Comparison of ENCODE assay signal across 1 cellular context in genomic region chr5:151081426-151082273, GRCh38.
TF ChIP-seq lines count a peak whose summit lies in the region.

No MANE protein-coding gene starts in this region.

TF ChIP-seq in HepG2, 621 proteins besides CTCF, POLR2A, EP300 and RAD21 (continued from another document):
- TF ChIP-seq ZNF124 (CRISPR knock-in tag; IDR thresholded peaks at IDR 0.05) (0 out of 2 replicates have a peak, but pooled peaks have one; percentile 5), ZNF567 (CRISPR knock-in tag; IDR thresholded peaks at IDR 0.05; ENCODE audit: borderline replicate concordance) (no peak), HMGXB3 (CRISPR knock-in tag; IDR thresholded peaks at IDR 0.05; ENCODE audit: borderline replicate concordance) (peak; percentile 6; the same call in 1 of the 2 replicates), ZNF460 (CRISPR knock-in tag; IDR thresholded peaks at IDR 0.05; ENCODE audit: borderline replicate concordance) (no peak), LCORL (IDR thresholded peaks at IDR 0.05) (no peak), LCORL (CRISPR knock-in tag; IDR thresholded peaks at IDR 0.05) (no peak), ZNF180 (CRISPR knock-in tag; IDR thresholded peaks at IDR 0.05; ENCODE audit: borderline replicate concordance, low read depth) (no peak), MXI1 (IDR thresholded peaks at IDR 0.05; ENCODE audit: borderline replicate concordance, low read depth, low read length) (no peak), HNF1A (IDR thresholded peaks at IDR 0.05; ENCODE audit: low read depth) (no peak), HNF1A (CRISPR knock-in tag; IDR thresholded peaks at IDR 0.05; ENCODE audit: borderline replicate concordance) (no peak), ZNF317 (CRISPR knock-in tag; IDR thresholded peaks at IDR 0.05) (no peak), ZNF615 (CRISPR knock-in tag; IDR thresholded peaks at IDR 0.05; ENCODE audit: borderline replicate concordance) (no peak), ZNF766 (CRISPR knock-in tag; IDR thresholded peaks at IDR 0.05; ENCODE audit: borderline replicate concordance) (no peak), CBX2 (IDR thresholded peaks at IDR 0.05; ENCODE audit: low read depth, low read length) (no peak), CBX2 (CRISPR knock-in tag; IDR thresholded peaks at IDR 0.05; ENCODE audit: low read depth) (no peak), ZNF326 (CRISPR knock-in tag; IDR thresholded peaks at IDR 0.05; ENCODE audit: borderline replicate concordance) (no peak), SP5 (CRISPR knock-in tag; IDR thresholded peaks at IDR 0.05; ENCODE audit: borderline replicate concordance, low read depth) (no peak), SIX4 (CRISPR knock-in tag; IDR thresholded peaks at IDR 0.05) (no peak), ZNF550 (CRISPR knock-in tag; IDR thresholded peaks at IDR 0.05; ENCODE audit: borderline replicate concordance) (no peak), GATAD2A (CRISPR knock-in tag; IDR thresholded peaks at IDR 0.05) (no peak), BATF2 (CRISPR knock-in tag; IDR thresholded peaks at IDR 0.05) (no peak), ZFX (CRISPR knock-in tag; IDR thresholded peaks at IDR 0.05; ENCODE audit: low read depth) (no peak), ATF7 (IDR thresholded peaks at IDR 0.05) (no peak), ATF7 (CRISPR knock-in tag; IDR thresholded peaks at IDR 0.05) (no peak), ZNF543 (CRISPR knock-in tag; IDR thresholded peaks at IDR 0.05) (0 out of 2 replicates have a peak, but pooled peaks have one; percentile 10), ZNF138 (CRISPR knock-in tag; IDR thresholded peaks at IDR 0.05; ENCODE audit: low read depth) (0 out of 2 replicates have a peak, but pooled peaks have one; percentile 21), REXO4 (CRISPR knock-in tag; IDR thresholded peaks at IDR 0.05; ENCODE audit: borderline replicate concordance) (no peak), ZNF644 (CRISPR knock-in tag; IDR thresholded peaks at IDR 0.05; ENCODE audit: low read depth) (no peak), SMC3 (IDR thresholded peaks at IDR 0.05; ENCODE audit: low read length) (no peak), ZNF577 (CRISPR knock-in tag; IDR thresholded peaks at IDR 0.05; ENCODE audit: borderline replicate concordance, low read depth) (no peak), BRD4 (CRISPR knock-in tag; IDR thresholded peaks at IDR 0.05) (no peak; the same call in 1 of the 2 replicates), TSC22D2 (CRISPR knock-in tag; IDR thresholded peaks at IDR 0.05; ENCODE audit: borderline replicate concordance) (no peak), ZNF879 (CRISPR knock-in tag; IDR thresholded peaks at IDR 0.05) (no peak), ZNF251 (CRISPR knock-in tag; IDR thresholded peaks at IDR 0.05) (no peak), KMT2A (CRISPR knock-in tag; IDR thresholded peaks at IDR 0.05) (no peak), ZNF619 (CRISPR knock-in tag; IDR thresholded peaks at IDR 0.05) (no peak), ELK4 (CRISPR knock-in tag; IDR thresholded peaks at IDR 0.05; ENCODE audit: borderline replicate concordance) (no peak)
- TF ChIP-seq, protein P1, sequence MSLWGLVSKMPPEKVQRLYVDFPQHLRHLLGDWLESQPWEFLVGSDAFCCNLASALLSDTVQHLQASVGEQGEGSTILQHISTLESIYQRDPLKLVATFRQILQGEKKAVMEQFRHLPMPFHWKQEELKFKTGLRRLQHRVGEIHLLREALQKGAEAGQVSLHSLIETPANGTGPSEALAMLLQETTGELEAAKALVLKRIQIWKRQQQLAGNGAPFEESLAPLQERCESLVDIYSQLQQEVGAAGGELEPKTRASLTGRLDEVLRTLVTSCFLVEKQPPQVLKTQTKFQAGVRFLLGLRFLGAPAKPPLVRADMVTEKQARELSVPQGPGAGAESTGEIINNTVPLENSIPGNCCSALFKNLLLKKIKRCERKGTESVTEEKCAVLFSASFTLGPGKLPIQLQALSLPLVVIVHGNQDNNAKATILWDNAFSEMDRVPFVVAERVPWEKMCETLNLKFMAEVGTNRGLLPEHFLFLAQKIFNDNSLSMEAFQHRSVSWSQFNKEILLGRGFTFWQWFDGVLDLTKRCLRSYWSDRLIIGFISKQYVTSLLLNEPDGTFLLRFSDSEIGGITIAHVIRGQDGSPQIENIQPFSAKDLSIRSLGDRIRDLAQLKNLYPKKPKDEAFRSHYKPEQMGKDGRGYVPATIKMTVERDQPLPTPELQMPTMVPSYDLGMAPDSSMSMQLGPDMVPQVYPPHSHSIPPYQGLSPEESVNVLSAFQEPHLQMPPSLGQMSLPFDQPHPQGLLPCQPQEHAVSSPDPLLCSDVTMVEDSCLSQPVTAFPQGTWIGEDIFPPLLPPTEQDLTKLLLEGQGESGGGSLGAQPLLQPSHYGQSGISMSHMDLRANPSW (CRISPR knock-in tag; IDR thresholded peaks at IDR 0.05; ENCODE audit: borderline replicate concordance): peak; percentile 9; the same call in 1 of the 2 replicates
- TF ChIP-seq, protein P2, sequence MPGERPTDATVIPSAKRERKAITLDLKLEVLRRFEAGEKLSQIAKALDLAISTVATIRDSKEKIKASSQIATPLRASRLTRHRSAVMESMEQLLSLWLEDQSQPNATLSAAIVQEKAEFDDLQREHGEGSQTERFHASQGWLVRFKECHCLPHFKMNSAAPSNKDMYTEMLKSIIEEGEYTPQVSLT (CRISPR knock-in tag; IDR thresholded peaks at IDR 0.05; ENCODE audit: borderline replicate concordance, low read depth): no peak
- TF ChIP-seq, protein P3, sequence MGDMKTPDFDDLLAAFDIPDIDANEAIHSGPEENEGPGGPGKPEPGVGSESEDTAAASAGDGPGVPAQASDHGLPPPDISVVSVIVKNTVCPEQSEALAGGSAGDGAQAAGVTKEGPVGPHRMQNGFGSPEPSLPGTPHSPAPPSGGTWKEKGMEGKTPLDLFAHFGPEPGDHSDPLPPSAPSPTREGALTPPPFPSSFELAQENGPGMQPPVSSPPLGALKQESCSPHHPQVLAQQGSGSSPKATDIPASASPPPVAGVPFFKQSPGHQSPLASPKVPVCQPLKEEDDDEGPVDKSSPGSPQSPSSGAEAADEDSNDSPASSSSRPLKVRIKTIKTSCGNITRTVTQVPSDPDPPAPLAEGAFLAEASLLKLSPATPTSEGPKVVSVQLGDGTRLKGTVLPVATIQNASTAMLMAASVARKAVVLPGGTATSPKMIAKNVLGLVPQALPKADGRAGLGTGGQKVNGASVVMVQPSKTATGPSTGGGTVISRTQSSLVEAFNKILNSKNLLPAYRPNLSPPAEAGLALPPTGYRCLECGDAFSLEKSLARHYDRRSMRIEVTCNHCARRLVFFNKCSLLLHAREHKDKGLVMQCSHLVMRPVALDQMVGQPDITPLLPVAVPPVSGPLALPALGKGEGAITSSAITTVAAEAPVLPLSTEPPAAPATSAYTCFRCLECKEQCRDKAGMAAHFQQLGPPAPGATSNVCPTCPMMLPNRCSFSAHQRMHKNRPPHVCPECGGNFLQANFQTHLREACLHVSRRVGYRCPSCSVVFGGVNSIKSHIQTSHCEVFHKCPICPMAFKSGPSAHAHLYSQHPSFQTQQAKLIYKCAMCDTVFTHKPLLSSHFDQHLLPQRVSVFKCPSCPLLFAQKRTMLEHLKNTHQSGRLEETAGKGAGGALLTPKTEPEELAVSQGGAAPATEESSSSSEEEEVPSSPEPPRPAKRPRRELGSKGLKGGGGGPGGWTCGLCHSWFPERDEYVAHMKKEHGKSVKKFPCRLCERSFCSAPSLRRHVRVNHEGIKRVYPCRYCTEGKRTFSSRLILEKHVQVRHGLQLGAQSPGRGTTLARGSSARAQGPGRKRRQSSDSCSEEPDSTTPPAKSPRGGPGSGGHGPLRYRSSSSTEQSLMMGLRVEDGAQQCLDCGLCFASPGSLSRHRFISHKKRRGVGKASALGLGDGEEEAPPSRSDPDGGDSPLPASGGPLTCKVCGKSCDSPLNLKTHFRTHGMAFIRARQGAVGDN (CRISPR knock-in tag; IDR thresholded peaks at IDR 0.05): no peak
